12 cellular contexts compared by ENCODE assay signal in the genomic region with DNA sequence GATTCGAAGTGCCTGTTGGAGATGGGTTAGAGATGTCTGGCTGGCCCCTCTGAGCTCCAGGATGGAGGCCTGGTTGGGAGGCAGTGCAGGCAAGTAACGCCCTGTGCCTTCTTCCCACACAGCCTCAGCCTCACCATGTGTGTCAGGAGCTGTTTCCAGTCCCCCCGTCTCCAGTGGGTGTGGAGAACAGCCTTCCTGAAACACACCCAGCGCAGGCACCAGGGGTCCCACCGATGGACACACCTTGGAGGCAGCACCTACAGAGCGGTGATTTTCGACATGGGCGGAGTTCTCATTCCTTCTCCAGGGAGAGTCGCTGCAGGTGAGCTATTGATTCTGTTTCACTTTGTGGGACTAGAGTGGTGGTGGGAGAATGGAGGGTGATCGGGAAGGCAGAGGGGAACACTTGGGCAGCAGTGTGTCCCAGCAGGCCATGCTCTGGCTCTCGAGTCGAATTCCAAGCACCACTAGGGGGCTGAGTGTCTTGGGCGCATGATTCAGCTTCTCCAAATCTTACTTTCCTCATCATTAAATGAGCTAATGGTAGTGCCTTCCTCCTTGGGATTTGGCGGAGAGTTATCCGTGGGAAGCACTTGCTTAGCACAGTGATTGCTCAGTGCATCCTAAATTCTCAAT. TPM values are rescaled to one million over a fixed set of nuclear protein-coding genes. Genes with fewer than 3 reads are reported as not detected.
DNase-seq lines count a peak whose midpoint lies in the region; ATAC-seq and TF ChIP-seq lines count a peak whose summit lies in the region.
"Had no signal": no experiment of that assay in that cellular context is flagged by ENCODE, and none has a peak within 500 bp of the region (broad histone marks: within the 10 kb centered on the region; RNA-seq: fewer than 3 reads in every experiment).

No MANE protein-coding gene starts in this region.

- no peak overlapping the region for H3K9ac ChIP-seq in colonic mucosa (ENCODE audit: low read depth in 2 of 2, low read length in 2 of 2)

- H3K4me3 ChIP-seq in colonic mucosa, result no peak overlapping the region

- CTCF ChIA-PET in activated CD8-positive, alpha-beta memory T cell treated with anti-CD3 and anti-CD28 coated beads, Interleukin-2, amount 10 ng/mL, durations not matched to agents 7 days and 5 days (lab: Charles Lee), result interaction anchor here (1.4 kb wide), 1 partner anchor 120 kb away, joined by 5 read pairs; no protein-coding TSS in a partner anchor

- no peak overlapping the region for H3K27ac Mint-ChIP-seq in activated CD8-positive, alpha-beta memory T cell treated with anti-CD3 and anti-CD28 coated beads, Interleukin-2, amount 10 ng/mL, durations not matched to agents 7 days and 5 days
- H3K27ac Mint-ChIP-seq: memory B cell had no signal

- no peaks in the 10 kb centered on the region for H3K9me3 Mint-ChIP-seq in activated CD8-positive, alpha-beta memory T cell treated with anti-CD3 and anti-CD28 coated beads, Interleukin-2, amount 10 ng/mL, durations not matched to agents 7 days and 5 days (ENCODE audit: low read depth)
- H3K9me3 Mint-ChIP-seq: activated naive CD8-positive, alpha-beta T cell treated with anti-CD3 and anti-CD28 coated beads, Interleukin-2, amount 10 ng/mL, durations not matched to agents 7 days and 5 days; memory B cell had no signal

- DNase-seq in 8988T (peak; percentile 54), EH (ENCODE audit: low read depth) (peak; percentile 16), NAMALWA (ENCODE audit: low spot score) (peak; percentile 40), dermis blood vessel endothelial cell (peak; percentile 41), colonic mucosa (no peak)
- no peak for DNase-seq in activated CD8-positive, alpha-beta memory T cell treated with anti-CD3 and anti-CD28 coated beads, Interleukin-2, amount 10 ng/mL, durations not matched to agents 7 days and 5 days
- no peak for DNase-seq in central memory CD4-positive, alpha-beta T cell
- DNase-seq: activated naive CD8-positive, alpha-beta T cell treated with anti-CD3 and anti-CD28 coated beads, Interleukin-2, amount 10 ng/mL, durations not matched to agents 7 days and 5 days; NCI-H774 had no signal

- H3K4me1 ChIP-seq in colonic mucosa, result no peaks in the 10 kb centered on the region

- H3K27me3 ChIP-seq in colonic mucosa, result no peaks in the 10 kb centered on the region

- H3K36me3 ChIP-seq in colonic mucosa, result no peaks in the 10 kb centered on the region

- H3K27ac ChIP-seq in colonic mucosa, result no peak overlapping the region

- intact Hi-C loops in colonic mucosa (cut with DNase I), result no loop called here

- no peak overlapping the region for H3K4me3 Mint-ChIP-seq in activated CD8-positive, alpha-beta memory T cell treated with anti-CD3 and anti-CD28 coated beads, Interleukin-2, amount 10 ng/mL, durations not matched to agents 7 days and 5 days
- H3K4me3 Mint-ChIP-seq: activated naive CD8-positive, alpha-beta T cell treated with anti-CD3 and anti-CD28 coated beads, Interleukin-2, amount 10 ng/mL, durations not matched to agents 7 days and 5 days; memory B cell had no signal

- TF ChIP-seq CTCF in colonic mucosa (IDR thresholded peaks at IDR 0.05), result no peak

- H3K27me3 Mint-ChIP-seq in activated CD8-positive, alpha-beta memory T cell treated with anti-CD3 and anti-CD28 coated beads, Interleukin-2, amount 10 ng/mL, durations not matched to agents 7 days and 5 days, result no peaks in the 10 kb centered on the region
- H3K27me3 Mint-ChIP-seq: activated naive CD8-positive, alpha-beta T cell treated with anti-CD3 and anti-CD28 coated beads, Interleukin-2, amount 10 ng/mL, durations not matched to agents 7 days and 5 days; memory B cell had no signal

- ATAC-seq in GM21723 (IDR thresholded peaks at IDR 0.05; ENCODE audit: unreplicated experiment), result no peak
- ATAC-seq in activated CD8-positive, alpha-beta memory T cell treated with anti-CD3 and anti-CD28 coated beads, Interleukin-2, amount 10 ng/mL, durations not matched to agents 7 days and 5 days, result no peak
- ATAC-seq: activated CD4-positive, CD25-positive, alpha-beta regulatory T cell treated with anti-CD3 and anti-CD28 coated beads, Interleukin-2, amount 50 U/mL, for 24 hours had no signal

- H3K4me1 Mint-ChIP-seq in activated CD8-positive, alpha-beta memory T cell treated with anti-CD3 and anti-CD28 coated beads, Interleukin-2, amount 10 ng/mL, durations not matched to agents 7 days and 5 days, result peaks cover 2% of the 10 kb centered on the region

- peaks cover 12% of the 10 kb centered on the region for H3K36me3 Mint-ChIP-seq in activated CD8-positive, alpha-beta memory T cell treated with anti-CD3 and anti-CD28 coated beads, Interleukin-2, amount 10 ng/mL, durations not matched to agents 7 days and 5 days

- H3K9me3 ChIP-seq in colonic mucosa, result no peaks in the 10 kb centered on the region

RNA-seq across cellular contexts. Expression of gene ACAD10, which starts 6.8 kb away (rescaled TPM):
- total RNA-seq in dermis blood vessel endothelial cell (8.0 and 8.7 TPM in 2 replicates), colonic mucosa (10 to 100 TPM; 37.0 to 42.6 TPM)
- total RNA-seq in activated CD8-positive, alpha-beta memory T cell treated with anti-CD3 and anti-CD28 coated beads, Interleukin-2, amount 10 ng/mL, durations not matched to agents 7 days and 5 days, result 10 to 100 TPM; 24.7 to 30.3 TPM

RNA-seq across cellular contexts. Expression of gene BRAP, which starts 6.9 kb away (rescaled TPM):
- 20.6 and 25.5 TPM in 2 replicates for total RNA-seq in dermis blood vessel endothelial cell
- 10 to 100 TPM; 20.3 to 22.3 TPM for total RNA-seq in activated CD8-positive, alpha-beta memory T cell treated with anti-CD3 and anti-CD28 coated beads, Interleukin-2, amount 10 ng/mL, durations not matched to agents 7 days and 5 days
- 10 to 100 TPM; 16.0 to 19.6 TPM for total RNA-seq in colonic mucosa

Comparison
In these comparisons a context has a peak if more than half of its experiments do, and no peak if none do; other contexts are left out.
1. DNase-seq: peak in 8988T (single experiment), EH (single experiment), NAMALWA (single experiment) and dermis blood vessel endothelial cell (single experiment); none in activated CD8-positive, alpha-beta memory T cell treated with anti-CD3 and anti-CD28 coated beads, Interleukin-2, amount 10 ng/mL, durations not matched to agents 7 days and 5 days (single experiment), central memory CD4-positive, alpha-beta T cell (single experiment) and colonic mucosa (single experiment).